Comparison of ENCODE assay signal across 9 cellular contexts in genomic region chr1:209783338-209783737, GRCh38. TPM values are rescaled to one million over a fixed set of nuclear protein-coding genes. Genes with fewer than 3 reads are reported as not detected.
DNase-seq lines count a peak whose midpoint lies in the region; ATAC-seq, FAIRE-seq and TF ChIP-seq lines count a peak whose summit lies in the region.
"Had no signal": no experiment of that assay in that cellular context is flagged by ENCODE, and none has a peak within 500 bp of the region (broad histone marks: within the 10 kb centered on the region; RNA-seq: fewer than 3 reads in every experiment).

No MANE protein-coding gene starts in this region.

- H3K27me3 Mint-ChIP-seq in CD14-positive monocyte (ENCODE audit: low read depth in 3 of 3): peaks cover 4 to 8% (median 8%) of the 10 kb centered on the region in 3 donors

- RAD21 ChIA-PET in GM12878 (lab: Charles Lee; ENCODE audit: unreplicated experiment): interaction anchor here (1.1 to 2.4 kb wide), 5 partner anchors 16 to 45 kb away, joined by 3 to 19 read pairs (median 5); partner anchors contain the start of genes TRAF3IP3 and UTP25

- no peaks in the 10 kb centered on the region for H4K20me1 ChIP-seq in GM12878 (ENCODE audit: control insufficient read depth, insufficient read depth)

- SMC1A ChIA-PET in GM12878 (lab: Charles Lee; ENCODE audit: uncharacterized antibody, unreplicated experiment): interaction anchor here (1.0 to 3.7 kb wide), 10 partner anchors 9 to 40 kb away, joined by 3 to 31 read pairs (median 6); no protein-coding TSS in a partner anchor

- H3K27ac Mint-ChIP-seq in CD14-positive monocyte: peak overlapping the region in 5 of 7 donors; percentile 37 to 98 (median 96)

- in situ Hi-C loops in GM12878 (cut with MboI): no loop called here

- H3K27me3 ChIP-seq in HUES6 (ENCODE audit: control insufficient read depth, insufficient read depth, low read length) (peaks cover 16% of the 10 kb centered on the region; the same call in 1 of the 2 replicates), GM12878 (replicated peaks in 1 of 2; ENCODE audit: control insufficient read depth in 2 of 2, insufficient read depth in 2 of 2, low read length in 1 of 2) (no peaks in the 10 kb centered on the region)

- H3K27ac ChIP-seq in HUES6 (ENCODE audit: low read depth, low read length) (no peak overlapping the region), GM12878 (ENCODE audit: control insufficient read depth, insufficient read depth) (no peak overlapping the region)

- ATAC-seq in GM12878 (no peak), esophagus mucosa (no peak)

- no peak overlapping the region for H2AFZ ChIP-seq in GM12878 (ENCODE audit: control insufficient read depth, low read depth, low read length)

- DNase-seq in CD14-positive monocyte (ENCODE audit: low spot score) (no peak), GM12878 (ENCODE audit: low read depth, low spot score) (no peak), myocyte (ENCODE audit: low read depth) (peak; percentile 79), ecto neural progenitor cell (ENCODE audit: low spot score) (no peak), NCI-H1048 (lab: John Stamatoyannopoulos, UW) (no peak), NCI-H526 (lab: John Stamatoyannopoulos, UW) (no peak)
- DNase-seq: stimulated activated CD4-positive, alpha-beta T cell treated with anti-CD3 and anti-CD28 coated beads, Interleukin-4, amount 100 ng/mL, for 1 hour had no signal

- FAIRE-seq in GM12878 (lab: Jason Lieb, UNC): no peak

- 78% methylated on average over 4 of the region's 4 CpGs for WGBS in GM12878 (ENCODE audit: insufficient coverage, insufficient replicate concordance, low lambda C conversion rate, missing lambda C conversion rate)

- H3K4me1 ChIP-seq in HUES6 (ENCODE audit: control insufficient read depth, insufficient read depth, low read length) (no peaks in the 10 kb centered on the region; the same call in 1 of the 2 replicates), GM12878 (ENCODE audit: control insufficient read depth, insufficient read depth, low read length) (0 out of 2 replicates have a peak, but pooled peaks cover 2% of the 10 kb centered on the region)

- no peak for TF ChIP-seq RAD21 in GM12878 (IDR thresholded peaks at IDR 0.05; ENCODE audit: insufficient read depth, low read depth, low read length)

- POLR2A ChIA-PET in GM12878 (lab: Charles Lee): interaction anchor here (0.8 to 3.5 kb wide), 7 partner anchors 8 to 40 kb away, joined by 3 to 27 read pairs (median 4); partner anchors contain the start of gene TRAF3IP3

- H3K9ac ChIP-seq in HUES6 (ENCODE audit: low read length) (peak overlapping the region; percentile 91), GM12878 (ENCODE audit: control insufficient read depth, insufficient read depth, low read length) (peak overlapping the region; percentile 82)

- no peaks in the 10 kb centered on the region for H3K9me3 ChIP-seq in HUES6 (ENCODE audit: control insufficient read depth, insufficient read depth, low read depth, low read length)
- no peaks in the 10 kb centered on the region; the same call in 1 of the 3 replicates for H3K9me3 ChIP-seq in GM12878 (replicated peaks; ENCODE audit: control insufficient read depth, insufficient read depth, low read length)

- peaks cover 6% of the 10 kb centered on the region for H3K36me3 ChIP-seq in HUES6 (ENCODE audit: control insufficient read depth, insufficient read depth, low read length)
- H3K36me3 ChIP-seq in GM12878 (ENCODE audit: control insufficient read depth in 2 of 2, insufficient read depth in 2 of 2, low read length in 1 of 2): peaks cover 0 to 3% of the 10 kb centered on the region in 2 experiments; a peak in 2 of 4 replicates

- CTCF ChIA-PET in GM12878 (lab: Yijun Ruan, JAX): interaction anchor here (0.5 to 6.0 kb wide), 8 partner anchors 10 to 1404 kb away, joined by 3 to 72 read pairs (median 6); partner anchors contain the start of genes TRAF3IP3 and UTP25

- H3K4me3 ChIP-seq in HUES6 (ENCODE audit: low read depth, low read length): peak overlapping the region; percentile 87
- peak overlapping the region; percentile 80 for H3K4me3 ChIP-seq in GM12878

- H3K4me2 ChIP-seq in GM12878 (ENCODE audit: control insufficient read depth, insufficient read depth): peak overlapping the region; percentile 46

- no peak for TF ChIP-seq POLR2A in GM12878 (IDR thresholded peaks at IDR 0.05; ENCODE audit: low read depth, low read length)

- peaks cover 40 to 45% of the 10 kb centered on the region in 2 donors for H3K36me3 Mint-ChIP-seq in CD14-positive monocyte

- peaks cover 7% of the 10 kb centered on the region for H3K79me2 ChIP-seq in GM12878 (ENCODE audit: control insufficient read depth, insufficient read depth, low read length)

- H3K4me1 Mint-ChIP-seq in CD14-positive monocyte: peaks cover 23% of the 10 kb centered on the region

- intact Hi-C loops in CD14-positive monocyte (cut with micrococcal nuclease) (no loop called here), GM12878 (cut with micrococcal nuclease; ENCODE audit: unreplicated experiment) (no loop called here)

- H3K4me3 Mint-ChIP-seq in CD14-positive monocyte: no peak overlapping the region

- TF ChIP-seq EP300 in GM12878 (IDR thresholded peaks at IDR 0.05; ENCODE audit: borderline replicate concordance in 1 of 2, control insufficient read depth in 1 of 2, low read depth in 2 of 2, low read length in 2 of 2): no peak

- TF ChIP-seq CTCF in CD14-positive monocyte (IDR thresholded peaks at IDR 0.05) (no peak), GM12878 (IDR thresholded peaks at IDR 0.05 in 2 of 3, conservative IDR thresholded peaks at IDR 0.05 in 1 of 3; ENCODE audit: control insufficient read depth in 2 of 3, extremely low read depth in 1 of 3, insufficient read depth in 1 of 3, low read depth in 3 of 3, low read length in 3 of 3) (no peak)

- BruUV-seq in GM12878 (replicated peaks; lab: Mats Ljungman, UMichigan): no TSS peak

- no peaks in the 10 kb centered on the region for H3K9me3 Mint-ChIP-seq in CD14-positive monocyte

RNA-seq across cellular contexts. Expression of gene C1orf74, which starts 1.0 kb away (rescaled TPM):
- polyA plus RNA-seq in CD14-positive monocyte: under 1 TPM; 0.07 to 0.19 TPM
- total RNA-seq in GM12878 (2013; cell fraction: nucleolus; rRNA removed): 5.5 and 5.7 TPM in 2 replicates
- 3.4 and 4.4 TPM in 2 replicates for total RNA-seq in GM12878 (2014; rRNA removed)
- 4.0 and 4.4 TPM in 2 replicates for total RNA-seq in GM12878 (2014; rRNA removed; fragmentation: Illumina TruSeq; extraction: Trizol)
- total RNA-seq in GM12878 (2021): 3.4 and 3.5 TPM in 2 replicates
- 1.3 TPM for polyA plus RNA-seq in GM12878 (2011; ENCODE audit: low read depth)
- 3.2 and 3.9 TPM in 2 replicates for polyA plus RNA-seq in GM12878 (2011; rRNA removed)
- polyA plus RNA-seq in GM12878 (2011; cell fraction: cytosol; rRNA removed): 2.4 TPM in 2 replicates
- 2.0 and 2.2 TPM in 2 replicates for polyA plus RNA-seq in GM12878 (2011; cell fraction: nucleus; rRNA removed)
- polyA plus RNA-seq in GM12878 (2012): 1.6 and 2.9 TPM in 2 replicates
- 3.7 and 3.8 TPM in 2 replicates for polyA plus RNA-seq in GM12878 (2014; fragmentation: Illumina TruSeq; extraction: Trizol)
- polyA plus RNA-seq in GM12878 (2014; fragmentation: Nextera tagmentation; extraction: Ambion mirVana): 1 to 10 TPM; 3.4 to 4.4 TPM
- 2.3 and 3.1 TPM in 2 replicates for polyA plus RNA-seq in GM12878 (2014; rRNA removed)
- 1 to 10 TPM; 4.6 to 5.5 TPM for polyA plus RNA-seq in GM12878 (2016; fragmentation: Nextera tagmentation; extraction: Ambion mirVana)
- polyA minus RNA-seq in GM12878 (2011; rRNA and poly(A)+ RNA removed): 6.1 TPM in 2 replicates
- polyA minus RNA-seq in GM12878 (2011; cell fraction: cytosol; rRNA and poly(A)+ RNA removed): 1.6 and 2.1 TPM in 2 replicates
- 5.3 and 5.6 TPM in 2 replicates for polyA minus RNA-seq in GM12878 (2011; cell fraction: nucleus; rRNA and poly(A)+ RNA removed)
- 2.6 and 4.1 TPM in 2 replicates for total RNA-seq in myocyte
- 1.9 TPM for polyA plus RNA-seq in myocyte (2012)
- 6.3 TPM for total RNA-seq in esophagus mucosa

RNA-seq across cellular contexts. Expression of gene IRF6, which starts 22.6 kb away (rescaled TPM):
- polyA plus RNA-seq in CD14-positive monocyte (under 1 TPM; 0.21 to 0.62 TPM), GM12878 (2011; rRNA removed) (0.46 and 0.50 TPM in 2 replicates), GM12878 (2014; fragmentation: Illumina TruSeq; extraction: Trizol) (0.12 and 0.30 TPM in 2 replicates), GM12878 (2014; fragmentation: Nextera tagmentation; extraction: Ambion mirVana) (under 1 TPM; 0.04 to 0.05 TPM), GM12878 (2014; rRNA removed) (0.11 and 0.22 TPM in 2 replicates), GM12878 (2016; fragmentation: Nextera tagmentation; extraction: Ambion mirVana) (under 1 TPM; 0.06 to 0.09 TPM)
- total RNA-seq in GM12878 (2013; cell fraction: nucleolus; rRNA removed): not detected in 2 replicates
- total RNA-seq in GM12878 (2014; rRNA removed) (0.05 TPM in 1 of 2 replicates, not detected in the other), GM12878 (2014; rRNA removed; fragmentation: Illumina TruSeq; extraction: Trizol) (0.04 and 0.09 TPM in 2 replicates), GM12878 (2021) (0.10 and 0.21 TPM in 2 replicates), myocyte (0.53 and 1.2 TPM in 2 replicates), esophagus mucosa (159 TPM)
- polyA plus RNA-seq in GM12878 (2011; ENCODE audit: low read depth): 0.20 TPM
- polyA plus RNA-seq in GM12878 (2011; cell fraction: cytosol; rRNA removed): 0.23 and 0.37 TPM in 2 replicates
- polyA plus RNA-seq in GM12878 (2011; cell fraction: nucleus; rRNA removed): 0.27 and 0.53 TPM in 2 replicates
- polyA plus RNA-seq in GM12878 (2012): 0.24 and 0.35 TPM in 2 replicates
- 0.66 and 0.67 TPM in 2 replicates for polyA minus RNA-seq in GM12878 (2011; rRNA and poly(A)+ RNA removed)
- polyA minus RNA-seq in GM12878 (2011; cell fraction: cytosol; rRNA and poly(A)+ RNA removed): 1.3 TPM in 1 of 2 replicates, not detected in the other
- 0.10 TPM in 1 of 2 replicates, not detected in the other for polyA minus RNA-seq in GM12878 (2011; cell fraction: nucleus; rRNA and poly(A)+ RNA removed)
- 1.2 TPM for polyA plus RNA-seq in myocyte (2012)

RNA-seq across cellular contexts. Expression of gene TRAF3IP3, which starts 27.5 kb away (rescaled TPM):
- polyA plus RNA-seq in CD14-positive monocyte: 100 to 1,000 TPM in 1 of 2 donors, 10 to 100 TPM in 1; 89.3 to 111 TPM
- 130 and 146 TPM in 2 replicates for total RNA-seq in GM12878 (2013; cell fraction: nucleolus; rRNA removed)
- 57.0 and 61.6 TPM in 2 replicates for total RNA-seq in GM12878 (2014; rRNA removed)
- 78.2 and 81.8 TPM in 2 replicates for total RNA-seq in GM12878 (2014; rRNA removed; fragmentation: Illumina TruSeq; extraction: Trizol)
- 62.6 and 67.5 TPM in 2 replicates for total RNA-seq in GM12878 (2021)
- 53.6 TPM for polyA plus RNA-seq in GM12878 (2011; ENCODE audit: low read depth)
- polyA plus RNA-seq in GM12878 (2011; rRNA removed): 119 and 148 TPM in 2 replicates
- 74.9 and 86.1 TPM in 2 replicates for polyA plus RNA-seq in GM12878 (2011; cell fraction: cytosol; rRNA removed)
- polyA plus RNA-seq in GM12878 (2011; cell fraction: nucleus; rRNA removed): 263 and 305 TPM in 2 replicates
- 66.3 and 74.1 TPM in 2 replicates for polyA plus RNA-seq in GM12878 (2012)
- 88.2 and 103 TPM in 2 replicates for polyA plus RNA-seq in GM12878 (2014; fragmentation: Illumina TruSeq; extraction: Trizol)
- 100 to 1,000 TPM; 117 to 121 TPM for polyA plus RNA-seq in GM12878 (2014; fragmentation: Nextera tagmentation; extraction: Ambion mirVana)
- polyA plus RNA-seq in GM12878 (2014; rRNA removed): 64.3 and 83.5 TPM in 2 replicates
- polyA plus RNA-seq in GM12878 (2016; fragmentation: Nextera tagmentation; extraction: Ambion mirVana): 100 to 1,000 TPM; 105 to 115 TPM
- polyA minus RNA-seq in GM12878 (2011; rRNA and poly(A)+ RNA removed): 73.3 and 83.2 TPM in 2 replicates
- polyA minus RNA-seq in GM12878 (2011; cell fraction: cytosol; rRNA and poly(A)+ RNA removed): 22.2 and 25.5 TPM in 2 replicates
- 105 and 127 TPM in 2 replicates for polyA minus RNA-seq in GM12878 (2011; cell fraction: nucleus; rRNA and poly(A)+ RNA removed)
- 0.03 and 0.05 TPM in 2 replicates for total RNA-seq in myocyte
- 0.18 TPM for polyA plus RNA-seq in myocyte (2012)
- 0.80 TPM for total RNA-seq in esophagus mucosa

RNA-seq across cellular contexts. Expression of gene UTP25, which starts 44.4 kb away (rescaled TPM):
- 1 to 10 TPM in 1 of 2 donors, under 1 TPM in 1; 0.98 to 1.1 TPM for polyA plus RNA-seq in CD14-positive monocyte
- 35.9 and 38.6 TPM in 2 replicates for total RNA-seq in GM12878 (2013; cell fraction: nucleolus; rRNA removed)
- 8.9 and 9.0 TPM in 2 replicates for total RNA-seq in GM12878 (2014; rRNA removed)
- total RNA-seq in GM12878 (2014; rRNA removed; fragmentation: Illumina TruSeq; extraction: Trizol): 10.2 and 10.6 TPM in 2 replicates
- total RNA-seq in GM12878 (2021): 6.5 and 7.4 TPM in 2 replicates
- polyA plus RNA-seq in GM12878 (2011; ENCODE audit: low read depth): 2.9 TPM
- 13.3 and 14.8 TPM in 2 replicates for polyA plus RNA-seq in GM12878 (2011; rRNA removed)
- polyA plus RNA-seq in GM12878 (2011; cell fraction: cytosol; rRNA removed): 7.4 TPM in 2 replicates
- 12.4 and 13.0 TPM in 2 replicates for polyA plus RNA-seq in GM12878 (2011; cell fraction: nucleus; rRNA removed)
- polyA plus RNA-seq in GM12878 (2012): 3.9 and 4.5 TPM in 2 replicates
- 9.4 and 10.8 TPM in 2 replicates for polyA plus RNA-seq in GM12878 (2014; fragmentation: Illumina TruSeq; extraction: Trizol)
- polyA plus RNA-seq in GM12878 (2014; fragmentation: Nextera tagmentation; extraction: Ambion mirVana): 1 to 10 TPM; 3.0 TPM
- polyA plus RNA-seq in GM12878 (2014; rRNA removed): 5.0 and 6.2 TPM in 2 replicates
- polyA plus RNA-seq in GM12878 (2016; fragmentation: Nextera tagmentation; extraction: Ambion mirVana): 1 to 10 TPM; 7.9 to 9.4 TPM
- polyA minus RNA-seq in GM12878 (2011; rRNA and poly(A)+ RNA removed): 15.6 and 17.8 TPM in 2 replicates
- 3.8 and 3.9 TPM in 2 replicates for polyA minus RNA-seq in GM12878 (2011; cell fraction: cytosol; rRNA and poly(A)+ RNA removed)
- 17.8 and 22.8 TPM in 2 replicates for polyA minus RNA-seq in GM12878 (2011; cell fraction: nucleus; rRNA and poly(A)+ RNA removed)
- total RNA-seq in myocyte: 6.7 and 6.8 TPM in 2 replicates
- 4.6 TPM for polyA plus RNA-seq in myocyte (2012)
- 4.9 TPM for total RNA-seq in esophagus mucosa

Comparison
In these comparisons a context has a peak if more than half of its experiments do, and no peak if none do; other contexts are left out.
1. RNA of gene IRF6, which starts 22.6 kb away (total RNA-seq): 159 TPM in esophagus mucosa (single experiment); 0.53 to 1.2 TPM in myocyte and 0.04 to 0.21 TPM in GM12878; every median in the first group is over 10 times any median in the second.
2. RNA of gene TRAF3IP3, which starts 27.5 kb away (total RNA-seq): 57.0 to 146 TPM in GM12878; 0.80 TPM in esophagus mucosa (single experiment) and 0.03 to 0.05 TPM in myocyte; every median in the first group is over 10 times any median in the second.